ENCODE assay signal across 1 cellular context in the genomic region with DNA sequence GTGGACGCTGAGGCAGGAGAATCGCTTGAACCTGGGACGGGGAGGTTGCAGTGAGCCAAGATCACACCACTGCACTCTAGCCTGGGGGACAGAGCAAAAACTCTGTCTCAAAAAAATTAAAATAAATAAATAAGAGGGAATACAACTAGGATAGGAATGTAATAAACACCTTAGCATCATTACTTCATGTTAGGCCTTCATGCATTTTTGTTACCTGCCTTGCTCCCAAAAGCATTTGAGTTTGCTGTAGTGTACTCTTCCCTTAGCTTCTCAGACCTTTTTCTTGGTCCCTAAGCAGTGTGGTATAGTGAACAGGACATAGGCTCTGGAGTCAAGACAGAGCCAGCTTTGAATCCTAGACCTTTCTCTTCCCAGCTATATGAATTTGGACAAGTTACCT.
TF ChIP-seq lines count a peak whose summit lies in the region.

No MANE protein-coding gene starts in this region.

TF ChIP-seq in HepG2, 621 proteins besides CTCF, POLR2A, EP300 and RAD21:
- TF ChIP-seq, protein P1, sequence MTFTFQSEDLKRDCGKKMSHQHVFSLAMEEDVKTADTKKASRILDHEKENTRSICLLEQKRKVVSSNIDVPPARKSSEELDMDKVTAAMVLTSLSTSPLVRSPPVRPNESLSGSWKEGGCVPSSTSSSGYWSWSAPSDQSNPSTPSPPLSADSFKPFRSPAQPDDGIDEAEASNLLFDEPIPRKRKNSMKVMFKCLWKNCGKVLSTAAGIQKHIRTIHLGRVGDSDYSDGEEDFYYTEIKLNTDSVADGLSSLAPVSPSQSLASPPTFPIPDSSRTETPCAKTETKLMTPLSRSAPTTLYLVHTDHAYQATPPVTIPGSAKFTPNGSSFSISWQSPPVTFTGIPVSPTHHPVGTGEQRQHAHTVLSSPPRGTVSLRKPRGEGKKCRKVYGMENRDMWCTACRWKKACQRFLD (CRISPR knock-in tag; IDR thresholded peaks at IDR 0.05; ENCODE audit: borderline replicate concordance) = no peak
- TF ChIP-seq PAF1 (CRISPR knock-in tag; IDR thresholded peaks at IDR 0.05) (0 out of 2 replicates have a peak, but pooled peaks have one; percentile 40), PAX8 (CRISPR knock-in tag; IDR thresholded peaks at IDR 0.05; ENCODE audit: borderline replicate concordance) (no peak)
TF ChIP-seq in HepG2: peak in this region for 1.
